Comparison of ENCODE assay signal across 24 cellular contexts in the genomic region with DNA sequence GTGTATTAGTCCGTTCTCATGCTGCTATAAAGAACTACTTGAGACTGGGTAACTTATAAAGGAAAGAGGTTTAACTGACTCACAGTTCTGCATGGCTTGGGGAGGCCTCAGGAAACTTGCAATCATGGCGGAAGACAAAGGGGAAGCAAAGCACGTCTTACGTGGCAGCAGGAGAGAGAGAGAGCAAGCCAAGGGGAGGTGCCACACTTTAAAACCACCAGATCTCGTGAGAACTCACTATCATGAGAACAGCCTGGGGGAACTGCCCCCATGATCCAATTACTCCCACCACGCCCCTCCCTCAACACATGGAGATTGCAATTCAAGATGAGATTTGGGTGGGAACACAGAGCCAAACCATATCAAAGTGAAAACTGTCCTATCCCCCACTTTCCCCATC. TPM values are rescaled to one million over a fixed set of nuclear protein-coding genes. Genes with fewer than 3 reads are reported as not detected.
DNase-seq lines count a peak whose midpoint lies in the region; ATAC-seq, FAIRE-seq and TF ChIP-seq lines count a peak whose summit lies in the region.
"Had no signal": no experiment of that assay in that cellular context is flagged by ENCODE, and none has a peak within 500 bp of the region (broad histone marks: within the 10 kb centered on the region; RNA-seq: fewer than 3 reads in every experiment).

No MANE protein-coding gene starts in this region.

- peaks cover 3% of the 10 kb centered on the region; the same call in 1 of the 3 replicates for H3K36me3 ChIP-seq in K562 (ENCODE audit: control insufficient read depth, insufficient read depth, low read length)
- H3K36me3 ChIP-seq: BE2C had no signal

- peaks cover 2% of the 10 kb centered on the region for H3K36me3 Mint-ChIP-seq in activated CD8-positive, alpha-beta T cell treated with anti-CD3 and anti-CD28 coated beads, Interleukin-2, amount 10 ng/mL, durations not matched to agents 7 days and 5 days (ENCODE audit: low read depth)

- H3K4me1 Mint-ChIP-seq in activated CD8-positive, alpha-beta T cell treated with anti-CD3 and anti-CD28 coated beads, Interleukin-2, amount 10 ng/mL, durations not matched to agents 7 days and 5 days (ENCODE audit: low read depth): peaks cover 22% of the 10 kb centered on the region

- TF ChIP-seq CTCF in HL-60 (IDR thresholded peaks at IDR 0.05; ENCODE audit: insufficient read depth, low read length): no peak
- TF ChIP-seq CTCF in K562 (IDR thresholded peaks at IDR 0.05 in 2 of 3, conservative IDR thresholded peaks at IDR 0.05 in 1 of 3; ENCODE audit: insufficient read depth in 2 of 3, low read depth in 1 of 3, low read length in 3 of 3): no peak

- H3K4me3 Mint-ChIP-seq in activated CD8-positive, alpha-beta T cell treated with anti-CD3 and anti-CD28 coated beads, Interleukin-2, amount 10 ng/mL, durations not matched to agents 7 days and 5 days: no peak overlapping the region
- H3K4me3 Mint-ChIP-seq: CD8-positive, alpha-beta memory T cell; HFFc6 had no signal

- BruUV-seq in K562 (replicated peaks; lab: Mats Ljungman, UMichigan): no TSS peak

- WGBS in K562 (ENCODE audit: insufficient coverage, low coverage, missing lambda C conversion rate): 53% methylated on average over 6 of the region's 6 CpGs

- peak overlapping the region; percentile 36 for H3K27ac ChIP-seq in HL-60 (replicated peaks)
- H3K27ac ChIP-seq in K562 (ENCODE audit: extremely low read depth, low read depth, low read length): no peak overlapping the region

- no peak for TF ChIP-seq RAD21 in K562 (CRISPR knock-in tag; conservative IDR thresholded peaks at IDR 0.05 in 1 of 2, IDR thresholded peaks at IDR 0.05 in 1 of 2)

- ATAC-seq in K562: no peak
- no peak for ATAC-seq in activated CD8-positive, alpha-beta T cell treated with anti-CD3 and anti-CD28 coated beads, Interleukin-2, amount 10 ng/mL, durations not matched to agents 7 days and 5 days
- ATAC-seq: GM12878, HCT116 had no signal

- peaks cover 15% of the 10 kb centered on the region for H3K79me2 ChIP-seq in K562 (ENCODE audit: control insufficient read depth, insufficient read depth, low read length)

- H3K9me3 Mint-ChIP-seq in activated CD8-positive, alpha-beta T cell treated with anti-CD3 and anti-CD28 coated beads, Interleukin-2, amount 10 ng/mL, durations not matched to agents 7 days and 5 days (ENCODE audit: insufficient read depth): no peaks in the 10 kb centered on the region
- H3K9me3 Mint-ChIP-seq: CD4-positive, CD25-positive, alpha-beta regulatory T cell; CD8-positive, alpha-beta memory T cell; HFFc6 had no signal

- H3K27me3 Mint-ChIP-seq in activated CD8-positive, alpha-beta T cell treated with anti-CD3 and anti-CD28 coated beads, Interleukin-2, amount 10 ng/mL, durations not matched to agents 7 days and 5 days (ENCODE audit: low read depth): no peaks in the 10 kb centered on the region
- H3K27me3 Mint-ChIP-seq: CD4-positive, CD25-positive, alpha-beta regulatory T cell had no signal

- POLR2A ChIA-PET in K562 (lab: Yijun Ruan, JAX): no interaction called here
- POLR2A ChIA-PET in activated CD8-positive, alpha-beta T cell treated with anti-CD3 and anti-CD28 coated beads, Interleukin-2, amount 10 ng/mL, durations not matched to agents 7 days and 5 days (lab: Charles Lee): no interaction called here

- in situ Hi-C loops in KBM-7 (cut with MboI; ENCODE audit: low pct_unique_long_range_greater_than_20kb, low sequenced_read_pairs) (no loop called here), K562 (cut with MboI) (no loop called here)

- CTCF ChIA-PET in K562 (lab: Yijun Ruan, JAX; ENCODE audit: low intra/inter-chr PET ratio): no interaction called here
- CTCF ChIA-PET in activated CD8-positive, alpha-beta T cell treated with anti-CD3 and anti-CD28 coated beads, Interleukin-2, amount 10 ng/mL, durations not matched to agents 7 days and 5 days (lab: Charles Lee): no interaction called here

- H3K9me1 ChIP-seq in K562 (ENCODE audit: control insufficient read depth, insufficient read depth, low read length): no peaks in the 10 kb centered on the region

- no peak overlapping the region for H3K9ac ChIP-seq in K562 (ENCODE audit: insufficient read depth in 1 of 2, low read depth in 2 of 2, low read length in 2 of 2)

- H3K4me3 ChIP-seq in HL-60 (replicated peaks; ENCODE audit: insufficient read depth, low read length) (no peak overlapping the region), K562 (no peak overlapping the region)
- H3K4me3 ChIP-seq: GM12878 had no signal

- H2AFZ ChIP-seq in K562 (ENCODE audit: low read depth, low read length): no peak overlapping the region

- no peaks in the 10 kb centered on the region for H4K20me1 ChIP-seq in K562 (replicated peaks; ENCODE audit: control insufficient read depth, insufficient read depth, low read length)

- H3K4me2 ChIP-seq in K562 (ENCODE audit: insufficient read depth, low read length): no peak overlapping the region

- no peak for TF ChIP-seq EP300 in K562 (IDR thresholded peaks at IDR 0.05; ENCODE audit: low read length)

- intact Hi-C loops in K562 (cut with micrococcal nuclease): no loop called here

- TF ChIP-seq POLR2A in K562 (conservative IDR thresholded peaks at IDR 0.05): no peak

- peak in 1 of 2 experiments; percentile 28 for DNase-seq in HL-60 (ENCODE audit: low read depth in 1 of 2, low spot score in 1 of 2)
- DNase-seq in KBM-7: peak; percentile 6
- no peak for DNase-seq in K562 (ENCODE audit: extremely low read depth in 1 of 4, low spot score in 3 of 4)
- DNase-seq in urothelium cell line (ENCODE audit: low spot score): no peak
- DNase-seq in stimulated activated CD4-positive, alpha-beta T cell treated with anti-CD3 and anti-CD28 coated beads, Interleukin-15, amount 100 ng/mL, for 24 hours: no peak
- DNase-seq in activated CD8-positive, alpha-beta T cell treated with anti-CD3 and anti-CD28 coated beads, Interleukin-2, amount 10 ng/mL, durations not matched to agents 7 days and 5 days: no peak
- DNase-seq: ACHN; BE2C; C1 segment of cervical spinal cord; CD4-positive, CD25-positive, alpha-beta regulatory T cell; CD8-positive, alpha-beta memory T cell; COR-L47; DMS 273 treated with DMSO at 0.1 percent for 48 hours; DMS53; DND-41; EL; GOT3; H7; HFFc6 had no signal

- H3K4me1 ChIP-seq in K562 (replicated peaks in 1 of 2; ENCODE audit: control insufficient read depth in 2 of 2, insufficient read depth in 2 of 2, low read length in 2 of 2): peaks cover 0 to 11% of the 10 kb centered on the region in 2 experiments; a peak in 3 of 5 replicates
- H3K4me1 ChIP-seq: BE2C had no signal

- H3K27me3 ChIP-seq in HL-60 (ENCODE audit: insufficient read depth, poor library complexity, severe bottlenecking): no peaks in the 10 kb centered on the region
- H3K27me3 ChIP-seq in K562 (ENCODE audit: control insufficient read depth in 2 of 2, insufficient read depth in 2 of 2, low read length in 2 of 2): no peaks in the 10 kb centered on the region
- H3K27me3 ChIP-seq: BE2C had no signal

- FAIRE-seq in K562 (lab: Jason Lieb, UNC) (no peak), urothelium cell line (lab: Jason Lieb, UNC) (peak; percentile 37)
- FAIRE-seq: A204.1, GM12878 had no signal

- no peaks in the 10 kb centered on the region for H3K9me3 ChIP-seq in K562 (replicated peaks; ENCODE audit: control insufficient read depth, insufficient read depth, low read depth, low read length)
- H3K9me3 ChIP-seq: BE2C had no signal

- no peak overlapping the region for H3K27ac Mint-ChIP-seq in activated CD8-positive, alpha-beta T cell treated with anti-CD3 and anti-CD28 coated beads, Interleukin-2, amount 10 ng/mL, durations not matched to agents 7 days and 5 days
- H3K27ac Mint-ChIP-seq: CD4-positive, CD25-positive, alpha-beta regulatory T cell; HFFc6 had no signal

RNA-seq across cellular contexts. Expression of gene MIS18A, which starts 4.2 kb away (rescaled TPM):
- 4.4 and 8.3 TPM in 2 replicates for total RNA-seq in K562 (2011; cell fraction: chromatin; rRNA removed; ENCODE audit: low replicate concordance)
- total RNA-seq in K562 (2011; cell fraction: nucleolus; rRNA removed): 6.5 and 6.6 TPM in 2 replicates
- total RNA-seq in K562 (2011; cell fraction: nucleoplasm; rRNA removed): 9.5 and 9.8 TPM in 2 replicates
- total RNA-seq in K562 (2014; rRNA removed) (48.2 and 62.1 TPM in 2 replicates), K562 (2014; rRNA removed; fragmentation: Illumina TruSeq; extraction: Trizol) (60.5 and 69.1 TPM in 2 replicates), K562 (2015; rRNA removed; fragmentation: Illumina TruSeq; extraction: Trizol) (58.6 and 63.6 TPM in 2 replicates), K562 (2021) (58.1 and 60.3 TPM in 2 replicates)
- polyA plus RNA-seq in K562 (2011; rRNA removed) (43.2 and 55.8 TPM in 2 replicates), K562 (2014; fragmentation: Illumina TruSeq; extraction: Trizol) (65.9 and 73.3 TPM in 2 replicates), K562 (2014; fragmentation: Nextera tagmentation; extraction: Ambion mirVana) (10 to 100 TPM; 17.7 to 34.2 TPM), K562 (2014; rRNA removed) (75.3 and 83.0 TPM in 2 replicates)
- 30.9 and 35.9 TPM in 2 replicates for polyA plus RNA-seq in K562 (2011; cell fraction: cytosol; rRNA removed)
- polyA plus RNA-seq in K562 (2011; cell fraction: nucleus; rRNA removed): 11.8 and 12.4 TPM in 2 replicates
- 44.9 and 67.5 TPM in 2 replicates for polyA plus RNA-seq in K562 (2012)
- polyA minus RNA-seq in K562 (2011; rRNA and poly(A)+ RNA removed): 18.4 and 20.9 TPM in 2 replicates
- 8.6 and 13.6 TPM in 2 replicates for polyA minus RNA-seq in K562 (2011; cell fraction: cytosol; rRNA and poly(A)+ RNA removed)
- polyA minus RNA-seq in K562 (2011; cell fraction: nucleus; rRNA and poly(A)+ RNA removed): 4.0 and 5.2 TPM in 2 replicates
- total RNA-seq in activated CD8-positive, alpha-beta T cell treated with anti-CD3 and anti-CD28 coated beads, Interleukin-2, amount 10 ng/mL, durations not matched to agents 7 days and 5 days: 10 to 100 TPM; 27.5 to 29.4 TPM

RNA-seq across cellular contexts. Expression of gene MRAP, which starts 15.7 kb away (rescaled TPM):
- total RNA-seq in K562 (2011; cell fraction: chromatin; rRNA removed; ENCODE audit: low replicate concordance): not detected in 2 replicates
- total RNA-seq in K562 (2011; cell fraction: nucleolus; rRNA removed): not detected in 2 replicates
- 0.51 TPM in 1 of 2 replicates, not detected in the other for total RNA-seq in K562 (2011; cell fraction: nucleoplasm; rRNA removed)
- total RNA-seq in K562 (2014; rRNA removed) (not detected in 2 replicates), K562 (2014; rRNA removed; fragmentation: Illumina TruSeq; extraction: Trizol) (not detected in 2 replicates), K562 (2015; rRNA removed; fragmentation: Illumina TruSeq; extraction: Trizol) (not detected in 2 replicates), K562 (2021) (not detected in 2 replicates)
- polyA plus RNA-seq in K562 (2011; rRNA removed) (not detected in 2 replicates), K562 (2014; fragmentation: Illumina TruSeq; extraction: Trizol) (not detected in 2 replicates), K562 (2014; fragmentation: Nextera tagmentation; extraction: Ambion mirVana) (1 to 10 TPM in 1 of 2 experiments, under 1 TPM in 1; 0.63 to 2.3 TPM), K562 (2014; rRNA removed) (not detected in 2 replicates)
- polyA plus RNA-seq in K562 (2011; cell fraction: cytosol; rRNA removed): 0.07 TPM in 1 of 2 replicates, not detected in the other
- not detected in 2 replicates for polyA plus RNA-seq in K562 (2011; cell fraction: nucleus; rRNA removed)
- polyA plus RNA-seq in K562 (2012): not detected in 2 replicates
- polyA minus RNA-seq in K562 (2011; rRNA and poly(A)+ RNA removed): not detected in 2 replicates
- not detected in 2 replicates for polyA minus RNA-seq in K562 (2011; cell fraction: cytosol; rRNA and poly(A)+ RNA removed)
- not detected in 2 replicates for polyA minus RNA-seq in K562 (2011; cell fraction: nucleus; rRNA and poly(A)+ RNA removed)
- total RNA-seq in activated CD8-positive, alpha-beta T cell treated with anti-CD3 and anti-CD28 coated beads, Interleukin-2, amount 10 ng/mL, durations not matched to agents 7 days and 5 days: not detected
- total RNA-seq: CD4-positive, CD25-positive, alpha-beta regulatory T cell; CD8-positive, alpha-beta memory T cell; G401; GM12878; H7; HFFc6; HT-29 had no signal
- polyA plus RNA-seq: CD4-positive, CD25-positive, alpha-beta regulatory T cell; CD8-positive, alpha-beta memory T cell had no signal
